Comparison of ENCODE assay signal across 23 cellular contexts in genomic region chr11:83472328-83472727, GRCh38.
"Had no signal": no experiment of that assay in that cellular context is flagged by ENCODE, and none has a peak within 500 bp of the region (broad histone marks: within the 10 kb centered on the region; RNA-seq: fewer than 3 reads in every experiment).

No MANE protein-coding gene starts in this region.

- H3K9me3 Mint-ChIP-seq: activated naive CD4-positive, alpha-beta T cell treated with anti-CD3 and anti-CD28 coated beads, Interleukin-2, amount 50 U/mL, for 24 hours; memory B cell; neural crest cell had no signal

- DNase-seq: activated CD4-positive, alpha-beta T cell treated with anti-CD3 and anti-CD28 coated beads for 1 hour; activated gamma-delta T cell treated with Interleukin-2 at 50 U/mL for 16 hours; activated T-cell treated with anti-CD3 and anti-CD28 coated beads, Interleukin-2, amount 50 U/mL, for 1 hour; amniotic stem cell; colonic mucosa; gastrocnemius medialis; head of caudate nucleus; islet precursor cell; left colon; occipital lobe; small intestine; stimulated activated CD4-positive, alpha-beta T cell treated with anti-CD3 and anti-CD28 coated beads, Interleukin-15, amount 100 ng/mL, for 24 hours; stimulated activated naive CD4-positive, alpha-beta T cell; T-helper 1 cell; T-helper 9 cell; thyroid gland; upper lobe of right lung had no signal

- H3K9me3 ChIP-seq: breast epithelium, colonic mucosa, esophagus muscularis mucosa, gastrocnemius medialis, thyroid gland, upper lobe of right lung had no signal

- H3K27ac Mint-ChIP-seq: activated naive CD4-positive, alpha-beta T cell treated with anti-CD3 and anti-CD28 coated beads, Interleukin-2, amount 50 U/mL, for 24 hours; memory B cell had no signal

- ATAC-seq: gastrocnemius medialis, left colon, sciatic nerve, upper lobe of right lung had no signal

- H3K27me3 ChIP-seq: breast epithelium, colonic mucosa, esophagus muscularis mucosa, gastrocnemius medialis, thyroid gland, upper lobe of right lung had no signal

- H3K36me3 Mint-ChIP-seq: memory B cell had no signal

- H3K4me1 Mint-ChIP-seq: activated naive CD4-positive, alpha-beta T cell treated with anti-CD3 and anti-CD28 coated beads, Interleukin-2, amount 50 U/mL, for 24 hours; memory B cell had no signal

- H3K27ac ChIP-seq: breast epithelium, colonic mucosa, esophagus muscularis mucosa, gastrocnemius medialis, thyroid gland, upper lobe of right lung had no signal

- H3K4me3 Mint-ChIP-seq: activated naive CD4-positive, alpha-beta T cell treated with anti-CD3 and anti-CD28 coated beads, Interleukin-2, amount 50 U/mL, for 24 hours; memory B cell; neural crest cell had no signal
